ENCODE assay signal across 15 cellular contexts in genomic region chr17:42522798-42523278, GRCh38. TPM values are rescaled to one million over a fixed set of nuclear protein-coding genes. Genes with fewer than 3 reads are reported as not detected.
A peak's percentile ranks its signal among the peaks of the same experiment; 100 is the strongest.
DNase-seq lines count a peak whose midpoint lies in the region; ATAC-seq and TF ChIP-seq lines count a peak whose summit lies in the region.
"Had no signal": no experiment of that assay in that cellular context is flagged by ENCODE, and none has a peak within 500 bp of the region (broad histone marks: within the 10 kb centered on the region; RNA-seq: fewer than 3 reads in every experiment).

No MANE protein-coding gene starts in this region.

- peak overlapping the region; percentile 64 to 79 for H2BK12ac ChIP-seq in mesenchymal stem cell (ENCODE audit: low read length in 2 of 2)

- in situ Hi-C loops in IMR-90 (cut with MboI; ENCODE audit: low sequenced_read_pairs) = loop anchor here (5.0 to 10.0 kb wide), 2 partner anchors 201 to 298 kb away; no protein-coding TSS in a partner anchor

- DNase-seq in IMR-90 (no peak), mesenchymal stem cell (no peak), activated gamma-delta T cell (lab: John Stamatoyannopoulos, UW) (no peak), mucosa of gallbladder (ENCODE audit: low spot score) (no peak), NCI-H2196 (lab: John Stamatoyannopoulos, UW; ENCODE audit: unreplicated experiment) (no peak)
- DNase-seq: activated CD4-positive, alpha-beta T cell treated with anti-CD3 and anti-CD28 coated beads, Interleukin-2, amount 50 U/mL, for 48 hours; activated effector memory CD4-positive, alpha-beta T cell treated with Interleukin-2 at 50 U/mL for 16 hours; BE2C; central memory CD4-positive, alpha-beta T cell; MV-4-11; PC-3 had no signal

- H3K14ac ChIP-seq in IMR-90 (replicated peaks; ENCODE audit: low read depth, low read length) (peak overlapping the region; percentile 99), mesenchymal stem cell (ENCODE audit: low read length in 2 of 2) (peak overlapping the region in 1 of 2 experiments; percentile 23)

- dilution Hi-C loops in IMR-90 (cut with HindIII; ENCODE audit: low sequenced_read_pairs, unreplicated experiment) = no loop called here

- TF ChIP-seq RAD21 in IMR-90 (IDR thresholded peaks at IDR 0.05; ENCODE audit: low read length) = no peak

- H3K36me3 ChIP-seq in IMR-90 (ENCODE audit: control insufficient read depth, insufficient read depth, low read length) = peaks cover 2% of the 10 kb centered on the region; the same call in 1 of the 2 replicates
- peaks cover 7 to 12% of the 10 kb centered on the region in 2 donors for H3K36me3 ChIP-seq in duodenal mucosa (ENCODE audit: control insufficient read depth in 1 of 2, insufficient read depth in 2 of 2, low read length in 2 of 2)
- peaks cover 16 to 20% of the 10 kb centered on the region in 2 experiments for H3K36me3 ChIP-seq in mesenchymal stem cell (ENCODE audit: control insufficient read depth in 1 of 2, insufficient read depth in 2 of 2, low read depth in 1 of 2, low read length in 2 of 2)
- peaks cover 0 to 2% of the 10 kb centered on the region in 2 donors for H3K36me3 ChIP-seq in stomach smooth muscle (ENCODE audit: control insufficient read depth in 2 of 2, insufficient read depth in 2 of 2, low read length in 2 of 2)

- ATAC-seq in IMR-90 (ENCODE audit: low read depth) (no peak), GM21529 (IDR thresholded peaks at IDR 0.05; ENCODE audit: unreplicated experiment) (no peak)
- ATAC-seq: natural killer cell treated with Interleukin-12 subunit alpha and Interleukin-12 subunit beta and Interleukin-15 and Interleukin-18, amount 100 ng/mL, for 72 hours; PC-3 had no signal

- no peaks in the 10 kb centered on the region; the same call in 1 of the 2 replicates for H4K20me1 ChIP-seq in IMR-90 (ENCODE audit: insufficient read depth, low read length)

- H4K91ac ChIP-seq in IMR-90 (ENCODE audit: insufficient read depth, low read depth, low read length) (peak overlapping the region; percentile 100), mesenchymal stem cell (ENCODE audit: low read length) (peak overlapping the region; percentile 10)

- peak overlapping the region; percentile 99 for H3K27ac ChIP-seq in IMR-90 (ENCODE audit: insufficient read depth, low read length)
- H3K27ac ChIP-seq in duodenal mucosa (ENCODE audit: low read depth, low read length) = peak overlapping the region; percentile 82
- H3K27ac ChIP-seq in mesenchymal stem cell (ENCODE audit: low read length, poor library complexity, severe bottlenecking) = peak overlapping the region; percentile 100
- peak overlapping the region; percentile 100 for H3K27ac ChIP-seq in stomach smooth muscle (ENCODE audit: low read length)

- H3K18ac ChIP-seq in IMR-90 (ENCODE audit: low read depth, low read length) (peak overlapping the region; percentile 97), mesenchymal stem cell (ENCODE audit: low read depth in 1 of 2, low read length in 2 of 2) (peak overlapping the region; percentile 23 to 79)

- H3K4me2 ChIP-seq in IMR-90 (ENCODE audit: low read depth, low read length) (no peak overlapping the region), mesenchymal stem cell (ENCODE audit: low read length, poor library complexity, severe bottlenecking) (no peak overlapping the region)

- no peak for TF ChIP-seq CTCF in IMR-90 (conservative IDR thresholded peaks at IDR 0.05; ENCODE audit: low read depth, low read length)

- no TSS peak for BruUV-seq in IMR-90 (replicated peaks; lab: Mats Ljungman, UMichigan)

- H3K79me1 ChIP-seq in IMR-90 (ENCODE audit: low read depth in 1 of 2, low read length in 2 of 2) (peaks cover 9 to 51% of the 10 kb centered on the region in 2 experiments; a peak in 3 of 4 replicates), mesenchymal stem cell (replicated peaks; ENCODE audit: low read length, poor library complexity, severe bottlenecking) (peaks cover 3% of the 10 kb centered on the region)

- intact Hi-C loops in IMR-90 (cut with micrococcal nuclease) = loop anchor here (10.0 kb wide), 1 partner anchor 388 kb away; no protein-coding TSS in a partner anchor

- H2AK5ac ChIP-seq in IMR-90 (ENCODE audit: low read depth, low read length) (peak overlapping the region; percentile 100), mesenchymal stem cell (ENCODE audit: low read length, severe bottlenecking) (peak overlapping the region; percentile 84)

- H3K4me3 ChIP-seq in IMR-90 (ENCODE audit: insufficient read depth, low read depth, low read length) (no peak overlapping the region), duodenal mucosa (ENCODE audit: low read depth in 1 of 2, low read length in 2 of 2) (no peak overlapping the region), mesenchymal stem cell (ENCODE audit: insufficient read depth in 1 of 2, low read depth in 1 of 2, low read length in 2 of 2) (no peak overlapping the region), stomach smooth muscle (ENCODE audit: low read length in 2 of 2) (peak overlapping the region in 1 of 2 donors; percentile 47)

- CTCF ChIA-PET in IMR-90 (lab: Yijun Ruan, JAX) = no interaction called here

- 82% methylated on average over 2 of the region's 8 CpGs; no CpG with 5 or more reads in 1 of the 2 experiments for WGBS in IMR-90 (ENCODE audit: extremely low coverage in 2 of 2, insufficient read length in 1 of 2), 2 experiments
- WGBS in mesenchymal stem cell = 88% methylated on average over 8 of the region's 8 CpGs

- H3K4me1 ChIP-seq in IMR-90 (ENCODE audit: control insufficient read depth, insufficient read depth, low read length) (peaks cover 52% of the 10 kb centered on the region), duodenal mucosa (ENCODE audit: control insufficient read depth in 1 of 2, insufficient read depth in 2 of 2, low read length in 2 of 2) (peaks cover 41 to 57% of the 10 kb centered on the region in 2 donors), mesenchymal stem cell (ENCODE audit: control insufficient read depth, insufficient read depth, low read depth, low read length) (peaks cover 50% of the 10 kb centered on the region), stomach smooth muscle (ENCODE audit: control insufficient read depth, insufficient read depth, low read length) (peaks cover 72% of the 10 kb centered on the region)

- H2BK15ac ChIP-seq in IMR-90 (ENCODE audit: low read depth, low read length) (peak overlapping the region; percentile 100; the same call in 1 of the 3 replicates), mesenchymal stem cell (ENCODE audit: low read depth, poor library complexity, severe bottlenecking) (peak overlapping the region; percentile 88)

- peak overlapping the region; percentile 64; the same call in 1 of the 2 replicates for H3K56ac ChIP-seq in IMR-90 (ENCODE audit: extremely low read depth, insufficient read depth, low read length)

- H2AK9ac ChIP-seq in IMR-90 (replicated peaks; ENCODE audit: low read depth, low read length, poor library complexity) = peak overlapping the region; percentile 100

- POLR2A ChIA-PET in IMR-90 (lab: Charles Lee; ENCODE audit: unreplicated experiment) = interaction anchor here (0.5 kb wide), 1 partner anchor 430 kb away, joined by 3 read pairs; no protein-coding TSS in a partner anchor

- peak overlapping the region; percentile 81 for H4K5ac ChIP-seq in IMR-90 (ENCODE audit: low read depth, low read length)

- H2BK5ac ChIP-seq in IMR-90 (ENCODE audit: low read depth, low read length, poor library complexity, severe bottlenecking) (peak overlapping the region; percentile 99), mesenchymal stem cell (ENCODE audit: low read depth, low read length, poor library complexity, severe bottlenecking) (no peak overlapping the region)

- H3K9ac ChIP-seq in IMR-90 (ENCODE audit: low read depth, low read length) (peak overlapping the region; percentile 83), duodenal mucosa (ENCODE audit: low read depth in 1 of 2, low read length in 2 of 2) (no peak overlapping the region), mesenchymal stem cell (ENCODE audit: low read length) (peak overlapping the region; percentile 85), stomach smooth muscle (ENCODE audit: low read length in 2 of 2) (peak overlapping the region; percentile 61 to 74)

- TF ChIP-seq POLR2A in IMR-90 (IDR thresholded peaks at IDR 0.05; ENCODE audit: low read depth, low read length) = no peak

- H3K23ac ChIP-seq in IMR-90 (ENCODE audit: low read depth, low read length) = peak overlapping the region; percentile 99
- H3K23ac ChIP-seq in mesenchymal stem cell (ENCODE audit: low read length in 2 of 2) = no peak overlapping the region

- H2AFZ ChIP-seq in IMR-90 (replicated peaks; ENCODE audit: low read length, poor library complexity) (no peak overlapping the region), mesenchymal stem cell (ENCODE audit: low read depth, low read length) (no peak overlapping the region)

- H4K8ac ChIP-seq in IMR-90 (ENCODE audit: low read depth in 2 of 2, low read length in 2 of 2) = peak overlapping the region; percentile 99 to 100
- H4K8ac ChIP-seq in mesenchymal stem cell (ENCODE audit: low read length) = peak overlapping the region; percentile 54

- H2BK20ac ChIP-seq in IMR-90 (ENCODE audit: low read depth, low read length) = peak overlapping the region; percentile 98

- H3K4ac ChIP-seq in IMR-90 (ENCODE audit: low read depth, low read length) (peak overlapping the region; percentile 100), mesenchymal stem cell (ENCODE audit: low read depth in 1 of 2, low read length in 2 of 2) (peak overlapping the region in 1 of 2 experiments; percentile 57)

- H2BK120ac ChIP-seq in IMR-90 (ENCODE audit: low read depth, low read length) (peak overlapping the region; percentile 100), mesenchymal stem cell (ENCODE audit: low read depth, low read length) (no peak overlapping the region)

- H3K9me1 ChIP-seq in IMR-90 (ENCODE audit: insufficient read depth, low read length) = peaks cover 36% of the 10 kb centered on the region

- H3K27me3 ChIP-seq in IMR-90 (ENCODE audit: control insufficient read depth, insufficient read depth, low read length) = no peaks in the 10 kb centered on the region
- no peaks in the 10 kb centered on the region for H3K27me3 ChIP-seq in duodenal mucosa (ENCODE audit: control insufficient read depth in 1 of 2, insufficient read depth in 2 of 2, low read length in 2 of 2)
- H3K27me3 ChIP-seq in mesenchymal stem cell (ENCODE audit: control insufficient read depth in 1 of 2, insufficient read depth in 1 of 2, low read length in 2 of 2) = no peaks in the 10 kb centered on the region
- no peaks in the 10 kb centered on the region for H3K27me3 ChIP-seq in stomach smooth muscle (ENCODE audit: control insufficient read depth in 1 of 2, insufficient read depth in 2 of 2, low read length in 2 of 2)
- H3K27me3 ChIP-seq: BE2C had no signal

- H3K9me3 ChIP-seq in IMR-90 (ENCODE audit: control insufficient read depth, insufficient read depth, low read length) = no peaks in the 10 kb centered on the region
- H3K9me3 ChIP-seq in duodenal mucosa (ENCODE audit: control insufficient read depth in 1 of 2, low read length in 2 of 2) = no peaks in the 10 kb centered on the region
- no peaks in the 10 kb centered on the region for H3K9me3 ChIP-seq in mesenchymal stem cell (ENCODE audit: control insufficient read depth, low read length)
- no peaks in the 10 kb centered on the region for H3K9me3 ChIP-seq in stomach smooth muscle (ENCODE audit: control insufficient read depth in 2 of 2, low read length in 2 of 2)
- H3K9me3 ChIP-seq: BE2C had no signal

RNA-seq across cellular contexts. Expression of gene NAGLU, which starts 13.2 kb away (rescaled TPM):
- total RNA-seq in IMR-90 (2012; rRNA removed) = 6.5 and 7.5 TPM in 2 replicates
- polyA plus RNA-seq in IMR-90 (2012; rRNA removed) = 29.2 TPM in 2 replicates
- polyA plus RNA-seq in IMR-90 (2012; cell fraction: cytosol; rRNA removed) = 17.3 and 46.5 TPM in 2 replicates
- 42.7 and 138 TPM in 2 replicates for polyA plus RNA-seq in IMR-90 (2012; cell fraction: nucleus; rRNA removed; ENCODE audit: low replicate concordance)
- 51.2 TPM for polyA plus RNA-seq in mesenchymal stem cell (2013, experiment 1 of 2)
- 52.1 TPM for polyA plus RNA-seq in mesenchymal stem cell (2013, experiment 2 of 2)
- 51.1 TPM for total RNA-seq in mucosa of gallbladder

RNA-seq across cellular contexts. Expression of gene HSD17B1, which starts 29.9 kb away (rescaled TPM):
- total RNA-seq in IMR-90 (2012; rRNA removed) (0.56 and 0.72 TPM in 2 replicates), mucosa of gallbladder (2.4 TPM)
- 1.4 and 2.9 TPM in 2 replicates for polyA plus RNA-seq in IMR-90 (2012; rRNA removed)
- 1.4 and 2.6 TPM in 2 replicates for polyA plus RNA-seq in IMR-90 (2012; cell fraction: cytosol; rRNA removed)
- polyA plus RNA-seq in IMR-90 (2012; cell fraction: nucleus; rRNA removed; ENCODE audit: low replicate concordance) = 1.5 and 3.3 TPM in 2 replicates
- polyA plus RNA-seq in mesenchymal stem cell (2013, experiment 1 of 2) = 0.57 TPM
- 0.59 TPM for polyA plus RNA-seq in mesenchymal stem cell (2013, experiment 2 of 2)

RNA-seq across cellular contexts. Expression of gene COASY, which starts 39.1 kb away (rescaled TPM):
- total RNA-seq in IMR-90 (2012; rRNA removed) (9.7 and 10.6 TPM in 2 replicates), mucosa of gallbladder (84.1 TPM)
- polyA plus RNA-seq in IMR-90 (2012; rRNA removed) = 44.0 and 46.6 TPM in 2 replicates
- 32.3 and 40.6 TPM in 2 replicates for polyA plus RNA-seq in IMR-90 (2012; cell fraction: cytosol; rRNA removed)
- polyA plus RNA-seq in IMR-90 (2012; cell fraction: nucleus; rRNA removed; ENCODE audit: low replicate concordance) = 76.9 and 130 TPM in 2 replicates
- 77.2 TPM for polyA plus RNA-seq in mesenchymal stem cell (2013, experiment 1 of 2)
- polyA plus RNA-seq in mesenchymal stem cell (2013, experiment 2 of 2) = 75.7 TPM

RNA-seq across cellular contexts. Expression of gene MLX, which starts 44.1 kb away (rescaled TPM):
- total RNA-seq in IMR-90 (2012; rRNA removed) (37.5 and 37.8 TPM in 2 replicates), mucosa of gallbladder (54.0 TPM)
- polyA plus RNA-seq in IMR-90 (2012; rRNA removed) = 45.5 and 45.6 TPM in 2 replicates
- polyA plus RNA-seq in IMR-90 (2012; cell fraction: cytosol; rRNA removed) = 17.2 and 19.2 TPM in 2 replicates
- 115 and 123 TPM in 2 replicates for polyA plus RNA-seq in IMR-90 (2012; cell fraction: nucleus; rRNA removed; ENCODE audit: low replicate concordance)
- polyA plus RNA-seq in mesenchymal stem cell (2013, experiment 1 of 2) = 45.3 TPM
- 45.3 TPM for polyA plus RNA-seq in mesenchymal stem cell (2013, experiment 2 of 2)

RNA-seq across cellular contexts. Expression of gene PSMC3IP, which starts 54.7 kb away (rescaled TPM):
- total RNA-seq in IMR-90 (2012; rRNA removed) (5.6 and 8.9 TPM in 2 replicates), mucosa of gallbladder (5.1 TPM)
- 9.8 and 11.1 TPM in 2 replicates for polyA plus RNA-seq in IMR-90 (2012; rRNA removed)
- polyA plus RNA-seq in IMR-90 (2012; cell fraction: cytosol; rRNA removed) = 2.9 and 5.3 TPM in 2 replicates
- polyA plus RNA-seq in IMR-90 (2012; cell fraction: nucleus; rRNA removed; ENCODE audit: low replicate concordance) = 6.5 and 20.3 TPM in 2 replicates
- 5.2 TPM for polyA plus RNA-seq in mesenchymal stem cell (2013, experiment 1 of 2)
- polyA plus RNA-seq in mesenchymal stem cell (2013, experiment 2 of 2) = 4.7 TPM

Comparison
In these comparisons a context has a peak if more than half of its experiments do, and no peak if none do; other contexts are left out.
1. H3K9ac ChIP-seq: peak in IMR-90 (single experiment), mesenchymal stem cell (single experiment) and stomach smooth muscle (2 of 2); none in duodenal mucosa (0 of 2).
2. Peak in every context shown above with its lines, with median percentiles within 50 percentile points of each other: H3K27ac ChIP-seq.